12 cellular contexts compared by ENCODE assay signal in the genomic region with DNA sequence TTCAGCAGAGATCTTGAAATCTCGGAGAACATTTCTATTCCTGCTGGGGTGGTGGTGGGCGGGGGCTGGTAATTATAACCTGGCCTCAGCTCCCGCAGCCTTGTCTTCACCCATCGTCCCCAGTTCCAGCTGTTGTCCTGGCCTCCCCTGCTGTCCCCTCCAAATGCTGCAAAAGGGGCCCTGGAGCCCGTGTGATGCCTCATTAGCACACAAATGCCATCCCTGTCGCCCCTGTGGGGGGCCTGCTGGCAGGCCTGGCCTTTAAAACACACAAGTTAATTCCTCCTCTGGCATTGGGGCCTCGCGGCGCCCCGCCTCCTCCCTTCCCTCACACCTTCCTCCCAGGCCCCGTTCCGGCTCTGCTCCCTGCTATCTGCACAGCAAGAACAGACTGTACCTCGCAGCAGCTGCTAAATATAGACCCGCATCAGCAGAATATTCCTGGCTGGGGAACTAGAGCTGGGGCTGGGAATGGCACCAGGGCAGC.
A peak's percentile ranks its signal among the peaks of the same experiment; 100 is the strongest.
DNase-seq lines count a peak whose midpoint lies in the region; ATAC-seq and TF ChIP-seq lines count a peak whose summit lies in the region.
"Had no signal": no experiment of that assay in that cellular context is flagged by ENCODE, and none has a peak within 500 bp of the region (broad histone marks: within the 10 kb centered on the region; RNA-seq: fewer than 3 reads in every experiment).

No MANE protein-coding gene starts in this region.

- H3K4me1 ChIP-seq in body of pancreas: no peaks in the 10 kb centered on the region

- peak; percentile 38 for DNase-seq in NCI-H1694 (lab: John Stamatoyannopoulos, UW)
- peak in 3 of 4 donors; percentile 54 to 67 (median 57) for DNase-seq in body of pancreas
- peak; percentile 87 for DNase-seq in left ventricle myocardium superior
- peak; percentile 48 for DNase-seq in retina
- DNase-seq in activated T-helper 1 cell treated with anti-CD3 and anti-CD28 coated beads, Interleukin-12 subunit alpha, Interleukin-12 subunit beta, Interleukin-2, Interleukin-4 antibody, amounts not matched to agents 30 ng/mL and 10 ng/mL and 1 ng/mL, durations not matched to agents 14 hours and 24 hours and 36 hours (ENCODE audit: low spot score): no peak
- DNase-seq in NOMO-1 (lab: John Stamatoyannopoulos, UW; ENCODE audit: unreplicated experiment in 2 of 2): no peak
- DNase-seq: PC-3, tibial artery had no signal

- no peaks in the 10 kb centered on the region for H3K4me1 Mint-ChIP-seq in activated T-helper 1 cell treated with anti-CD3 and anti-CD28 coated beads, Interleukin-12 subunit alpha, Interleukin-12 subunit beta, Interleukin-2, Interleukin-4 antibody, amounts not matched to agents 30 ng/mL and 10 ng/mL and 1 ng/mL, durations not matched to agents 14 hours and 24 hours and 36 hours (ENCODE audit: low read depth)
- H3K4me1 Mint-ChIP-seq: activated naive CD4-positive, alpha-beta T cell treated with anti-CD3 and anti-CD28 coated beads, Interleukin-2, amount 50 U/mL, for 24 hours had no signal

- H3K9me3 Mint-ChIP-seq in activated T-helper 1 cell treated with anti-CD3 and anti-CD28 coated beads, Interleukin-12 subunit alpha, Interleukin-12 subunit beta, Interleukin-2, Interleukin-4 antibody, amounts not matched to agents 30 ng/mL and 10 ng/mL and 1 ng/mL, durations not matched to agents 14 hours and 24 hours and 36 hours: no peaks in the 10 kb centered on the region
- H3K9me3 Mint-ChIP-seq: activated naive CD4-positive, alpha-beta T cell treated with anti-CD3 and anti-CD28 coated beads, Interleukin-2, amount 50 U/mL, for 24 hours; neural crest cell had no signal

- TF ChIP-seq CTCF in body of pancreas (IDR thresholded peaks at IDR 0.05): no peak

- no peak for TF ChIP-seq POLR2A in body of pancreas (IDR thresholded peaks at IDR 0.05)

- peak; percentile 53 for ATAC-seq in body of pancreas
- peak; percentile 99 for ATAC-seq in left ventricle myocardium superior
- no peak for ATAC-seq in HG03108 (IDR thresholded peaks at IDR 0.05; ENCODE audit: unreplicated experiment)
- ATAC-seq in HG03354 (IDR thresholded peaks at IDR 0.05; ENCODE audit: poor library complexity, severe bottlenecking, unreplicated experiment): no peak
- ATAC-seq: PC-3 had no signal

- H3K4me3 Mint-ChIP-seq in activated T-helper 1 cell treated with anti-CD3 and anti-CD28 coated beads, Interleukin-12 subunit alpha, Interleukin-12 subunit beta, Interleukin-2, Interleukin-4 antibody, amounts not matched to agents 30 ng/mL and 10 ng/mL and 1 ng/mL, durations not matched to agents 14 hours and 24 hours and 36 hours: no peak overlapping the region
- H3K4me3 Mint-ChIP-seq: activated naive CD4-positive, alpha-beta T cell treated with anti-CD3 and anti-CD28 coated beads, Interleukin-2, amount 50 U/mL, for 24 hours; neural crest cell had no signal

- H3K36me3 Mint-ChIP-seq in activated T-helper 1 cell treated with anti-CD3 and anti-CD28 coated beads, Interleukin-12 subunit alpha, Interleukin-12 subunit beta, Interleukin-2, Interleukin-4 antibody, amounts not matched to agents 30 ng/mL and 10 ng/mL and 1 ng/mL, durations not matched to agents 14 hours and 24 hours and 36 hours (ENCODE audit: low read depth): no peaks in the 10 kb centered on the region
- H3K36me3 Mint-ChIP-seq: activated naive CD4-positive, alpha-beta T cell treated with anti-CD3 and anti-CD28 coated beads, Interleukin-2, amount 50 U/mL, for 24 hours had no signal

- H3K27me3 ChIP-seq in body of pancreas: no peaks in the 10 kb centered on the region

- no peaks in the 10 kb centered on the region for H3K36me3 ChIP-seq in body of pancreas (replicated peaks in 1 of 2; ENCODE audit: insufficient read depth in 1 of 2, low read depth in 2 of 2)
- H3K36me3 ChIP-seq: tibial artery had no signal

- H3K27ac Mint-ChIP-seq in activated T-helper 1 cell treated with anti-CD3 and anti-CD28 coated beads, Interleukin-12 subunit alpha, Interleukin-12 subunit beta, Interleukin-2, Interleukin-4 antibody, amounts not matched to agents 30 ng/mL and 10 ng/mL and 1 ng/mL, durations not matched to agents 14 hours and 24 hours and 36 hours: no peak overlapping the region
- H3K27ac Mint-ChIP-seq: activated naive CD4-positive, alpha-beta T cell treated with anti-CD3 and anti-CD28 coated beads, Interleukin-2, amount 50 U/mL, for 24 hours had no signal

- peaks cover 4% of the 10 kb centered on the region for H3K27me3 Mint-ChIP-seq in activated T-helper 1 cell treated with anti-CD3 and anti-CD28 coated beads, Interleukin-12 subunit alpha, Interleukin-12 subunit beta, Interleukin-2, Interleukin-4 antibody, amounts not matched to agents 30 ng/mL and 10 ng/mL and 1 ng/mL, durations not matched to agents 14 hours and 24 hours and 36 hours (ENCODE audit: insufficient read depth)

- WGBS in body of pancreas, 2 donors: 39 to 41% methylated on average over 14 of the region's 14 CpGs

- H3K27ac ChIP-seq in body of pancreas: no peak overlapping the region
- H3K27ac ChIP-seq: tibial artery had no signal

- no peak overlapping the region for H3K4me3 ChIP-seq in body of pancreas
- H3K4me3 ChIP-seq: tibial artery had no signal

- H3K9me3 ChIP-seq in body of pancreas: no peaks in the 10 kb centered on the region
- H3K9me3 ChIP-seq: tibial artery had no signal

- intact Hi-C loops in body of pancreas (cut with DNase I): no loop called here
- intact Hi-C loops in left ventricle myocardium superior (cut with micrococcal nuclease): no loop called here
- intact Hi-C loops in activated T-helper 1 cell treated with anti-CD3 and anti-CD28 coated beads, Interleukin-12 subunit alpha, Interleukin-12 subunit beta, Interleukin-2, Interleukin-4 antibody, amounts not matched to agents 30 ng/mL and 10 ng/mL and 1 ng/mL, durations not matched to agents 14 hours and 24 hours and 36 hours (cut with micrococcal nuclease): no loop called here

Comparison
In these comparisons a context has a peak if more than half of its experiments do, and no peak if none do; other contexts are left out.
1. DNase-seq: peak in NCI-H1694 (single experiment), body of pancreas (3 of 4), left ventricle myocardium superior (single experiment) and retina (single experiment); none in activated T-helper 1 cell treated with anti-CD3 and anti-CD28 coated beads, Interleukin-12 subunit alpha, Interleukin-12 subunit beta, Interleukin-2, Interleukin-4 antibody, amounts not matched to agents 30 ng/mL and 10 ng/mL and 1 ng/mL, durations not matched to agents 14 hours and 24 hours and 36 hours (single experiment) and NOMO-1 (0 of 2).
2. ATAC-seq: peak in body of pancreas (single experiment) and left ventricle myocardium superior (single experiment); none in HG03108 (single experiment) and HG03354 (single experiment).